ENCODE assay signal across 3 cellular contexts in the genomic region with DNA sequence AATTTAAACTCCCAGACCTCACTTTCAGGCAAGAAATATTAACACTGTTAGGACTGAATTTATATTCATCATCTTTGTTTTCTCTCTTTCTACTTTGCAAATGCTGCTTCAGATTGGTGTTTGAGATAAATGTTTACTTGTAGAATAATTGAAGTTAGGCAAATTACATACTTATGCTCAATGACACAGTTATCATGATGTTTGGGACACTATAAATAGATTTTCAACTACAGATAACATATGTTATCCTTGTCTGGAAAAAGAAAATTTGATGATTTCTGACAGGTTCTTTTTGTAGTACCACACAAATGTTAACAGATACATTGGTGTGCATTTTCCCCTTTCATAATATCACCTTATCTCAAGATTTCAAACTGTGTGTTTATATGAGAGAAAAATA.
TF ChIP-seq lines count a peak whose summit lies in the region.

No MANE protein-coding gene starts in this region.

TF ChIP-seq in SK-N-SH, 30 proteins besides CTCF, POLR2A, EP300 and RAD21:
- no peak for TF ChIP-seq RFX5 (IDR thresholded peaks at IDR 0.05; ENCODE audit: low read length)
- TF ChIP-seq GATA2 (CRISPR knock-in tag; IDR thresholded peaks at IDR 0.05), result peak; percentile 66; the same call in 1 of the 2 replicates

TF ChIP-seq in SK-N-SH treated with all-trans-retinoic acid at 6 μM for 48 hours, 23 proteins besides CTCF, POLR2A, EP300 and RAD21:
- TF ChIP-seq, protein P1, sequence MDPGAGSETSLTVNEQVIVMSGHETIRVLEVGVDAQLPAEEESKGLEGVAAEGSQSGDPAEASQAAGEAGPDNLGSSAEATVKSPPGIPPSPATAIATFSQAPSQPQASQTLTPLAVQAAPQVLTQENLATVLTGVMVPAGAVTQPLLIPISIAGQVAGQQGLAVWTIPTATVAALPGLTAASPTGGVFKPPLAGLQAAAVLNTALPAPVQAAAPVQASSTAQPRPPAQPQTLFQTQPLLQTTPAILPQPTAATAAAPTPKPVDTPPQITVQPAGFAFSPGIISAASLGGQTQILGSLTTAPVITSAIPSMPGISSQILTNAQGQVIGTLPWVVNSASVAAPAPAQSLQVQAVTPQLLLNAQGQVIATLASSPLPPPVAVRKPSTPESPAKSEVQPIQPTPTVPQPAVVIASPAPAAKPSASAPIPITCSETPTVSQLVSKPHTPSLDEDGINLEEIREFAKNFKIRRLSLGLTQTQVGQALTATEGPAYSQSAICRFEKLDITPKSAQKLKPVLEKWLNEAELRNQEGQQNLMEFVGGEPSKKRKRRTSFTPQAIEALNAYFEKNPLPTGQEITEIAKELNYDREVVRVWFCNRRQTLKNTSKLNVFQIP (CRISPR knock-in tag; IDR thresholded peaks at IDR 0.05; ENCODE audit: borderline replicate concordance, low read depth), result no peak
- TF ChIP-seq, protein P2, sequence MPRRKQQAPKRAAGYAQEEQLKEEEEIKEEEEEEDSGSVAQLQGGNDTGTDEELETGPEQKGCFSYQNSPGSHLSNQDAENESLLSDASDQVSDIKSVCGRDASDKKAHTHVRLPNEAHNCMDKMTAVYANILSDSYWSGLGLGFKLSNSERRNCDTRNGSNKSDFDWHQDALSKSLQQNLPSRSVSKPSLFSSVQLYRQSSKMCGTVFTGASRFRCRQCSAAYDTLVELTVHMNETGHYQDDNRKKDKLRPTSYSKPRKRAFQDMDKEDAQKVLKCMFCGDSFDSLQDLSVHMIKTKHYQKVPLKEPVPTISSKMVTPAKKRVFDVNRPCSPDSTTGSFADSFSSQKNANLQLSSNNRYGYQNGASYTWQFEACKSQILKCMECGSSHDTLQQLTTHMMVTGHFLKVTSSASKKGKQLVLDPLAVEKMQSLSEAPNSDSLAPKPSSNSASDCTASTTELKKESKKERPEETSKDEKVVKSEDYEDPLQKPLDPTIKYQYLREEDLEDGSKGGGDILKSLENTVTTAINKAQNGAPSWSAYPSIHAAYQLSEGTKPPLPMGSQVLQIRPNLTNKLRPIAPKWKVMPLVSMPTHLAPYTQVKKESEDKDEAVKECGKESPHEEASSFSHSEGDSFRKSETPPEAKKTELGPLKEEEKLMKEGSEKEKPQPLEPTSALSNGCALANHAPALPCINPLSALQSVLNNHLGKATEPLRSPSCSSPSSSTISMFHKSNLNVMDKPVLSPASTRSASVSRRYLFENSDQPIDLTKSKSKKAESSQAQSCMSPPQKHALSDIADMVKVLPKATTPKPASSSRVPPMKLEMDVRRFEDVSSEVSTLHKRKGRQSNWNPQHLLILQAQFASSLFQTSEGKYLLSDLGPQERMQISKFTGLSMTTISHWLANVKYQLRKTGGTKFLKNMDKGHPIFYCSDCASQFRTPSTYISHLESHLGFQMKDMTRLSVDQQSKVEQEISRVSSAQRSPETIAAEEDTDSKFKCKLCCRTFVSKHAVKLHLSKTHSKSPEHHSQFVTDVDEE (CRISPR knock-in tag; IDR thresholded peaks at IDR 0.05), result no peak
- TF ChIP-seq CSDC2 (CRISPR knock-in tag; IDR thresholded peaks at IDR 0.05) (no peak), CREB5 (CRISPR knock-in tag; IDR thresholded peaks at IDR 0.05; ENCODE audit: low read depth) (no peak), CSRNP3 (CRISPR knock-in tag; IDR thresholded peaks at IDR 0.05) (no peak)

TF ChIP-seq in IMR-90, 13 proteins besides CTCF, POLR2A, EP300 and RAD21:
- TF ChIP-seq ELK1 (IDR thresholded peaks at IDR 0.05; ENCODE audit: borderline replicate concordance, low read depth, low read length) (no peak), FOS (IDR thresholded peaks at IDR 0.05; ENCODE audit: low read depth, low read length) (no peak), CHD1 (IDR thresholded peaks at IDR 0.05; ENCODE audit: low read depth, low read length) (no peak), RCOR1 (IDR thresholded peaks at IDR 0.05; ENCODE audit: insufficient replicate concordance, low read length) (no peak), MAFK (IDR thresholded peaks at IDR 0.05; ENCODE audit: low read depth, low read length) (no peak), CEBPB (IDR thresholded peaks at IDR 0.05; ENCODE audit: low read depth, low read length) (no peak), MXI1 (IDR thresholded peaks at IDR 0.05; ENCODE audit: borderline replicate concordance, low read depth, low read length) (no peak), RFX5 (IDR thresholded peaks at IDR 0.05; ENCODE audit: low read depth, low read length) (no peak), MAZ (IDR thresholded peaks at IDR 0.05; ENCODE audit: borderline replicate concordance, low read depth, low read length) (no peak)
